In the genomic region with DNA sequence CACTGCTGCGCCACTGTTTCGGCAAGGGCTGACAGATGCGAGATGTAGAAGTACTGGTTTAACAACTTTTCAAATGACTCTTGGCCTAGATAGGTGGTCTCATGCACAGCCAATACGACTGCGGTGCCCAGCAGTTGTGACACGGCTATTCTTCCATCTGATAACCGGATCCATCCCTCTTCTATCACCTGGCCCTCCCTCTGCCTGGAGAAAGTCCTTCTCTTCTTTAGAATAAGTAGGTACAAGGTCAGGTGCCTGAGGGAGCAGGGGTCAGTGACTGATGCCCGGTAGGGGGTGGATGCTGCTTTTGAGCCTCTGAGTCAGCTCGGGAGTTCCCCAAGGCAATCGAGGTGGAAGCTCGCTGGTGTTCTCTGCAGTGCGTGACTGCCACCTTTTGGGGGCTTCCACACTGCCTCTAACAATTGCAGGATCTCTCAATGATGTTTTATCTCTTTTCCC, we compare ENCODE assay signal across 10 cellular contexts.
DNase-seq lines count a peak whose midpoint lies in the region; ATAC-seq and TF ChIP-seq lines count a peak whose summit lies in the region.
"Had no signal": no experiment of that assay in that cellular context is flagged by ENCODE, and none has a peak within 500 bp of the region (broad histone marks: within the 10 kb centered on the region; RNA-seq: fewer than 3 reads in every experiment).

No MANE protein-coding gene starts in this region.

- H3K27me3 ChIP-seq in breast epithelium (no peaks in the 10 kb centered on the region), testis (no peaks in the 10 kb centered on the region), upper lobe of left lung (no peaks in the 10 kb centered on the region)
- H3K27me3 ChIP-seq: adrenal gland, suprapubic skin had no signal

- POLR2A ChIA-PET in MCF 10A (lab: Yijun Ruan, JAX): no interaction called here

- H3K36me3 Mint-ChIP-seq in MCF 10A (ENCODE audit: insufficient read depth, unreplicated experiment) (no peaks in the 10 kb centered on the region), endothelial cell (ENCODE audit: low read depth, unreplicated experiment) (no peaks in the 10 kb centered on the region), immature natural killer cell (no peaks in the 10 kb centered on the region)

- BruUV-seq in MCF 10A (replicated peaks; lab: Mats Ljungman, UMichigan): no TSS peak

- no peak for ATAC-seq in upper lobe of left lung (ENCODE audit: low FRiP score in 2 of 2)

- H3K27me3 Mint-ChIP-seq in MCF 10A (ENCODE audit: insufficient read depth, unreplicated experiment) (no peaks in the 10 kb centered on the region), endothelial cell (ENCODE audit: unreplicated experiment) (peaks cover 4% of the 10 kb centered on the region), immature natural killer cell (ENCODE audit: low read depth in 3 of 3) (peaks cover 0 to 2% (median 2%) of the 10 kb centered on the region in 3 donors)

- TF ChIP-seq EP300 in upper lobe of left lung (IDR thresholded peaks at IDR 0.05): no peak

- no peaks in the 10 kb centered on the region for H3K4me1 Mint-ChIP-seq in MCF 10A (ENCODE audit: insufficient read depth, unreplicated experiment)
- no peaks in the 10 kb centered on the region for H3K4me1 Mint-ChIP-seq in endothelial cell (ENCODE audit: unreplicated experiment)
- no peaks in the 10 kb centered on the region for H3K4me1 Mint-ChIP-seq in immature natural killer cell

- no peak overlapping the region for H3K4me3 Mint-ChIP-seq in MCF 10A (ENCODE audit: unreplicated experiment)
- H3K4me3 Mint-ChIP-seq in endothelial cell (ENCODE audit: unreplicated experiment): no peak overlapping the region
- no peak overlapping the region for H3K4me3 Mint-ChIP-seq in immature natural killer cell

- TF ChIP-seq POLR2A in breast epithelium (IDR thresholded peaks at IDR 0.05) (no peak), testis (IDR thresholded peaks at IDR 0.05) (no peak), upper lobe of left lung (IDR thresholded peaks at IDR 0.05) (no peak)

- peaks cover 0 to 27% of the 10 kb centered on the region in 2 donors for H3K9me3 ChIP-seq in breast epithelium
- no peaks in the 10 kb centered on the region for H3K9me3 ChIP-seq in testis
- H3K9me3 ChIP-seq in upper lobe of left lung: peaks cover 0 to 14% (median 0%) of the 10 kb centered on the region in 4 donors
- H3K9me3 ChIP-seq: adrenal gland, suprapubic skin had no signal

- CTCF ChIA-PET in MCF 10A (lab: Yijun Ruan, JAX): no interaction called here

- H3K27ac ChIP-seq in breast epithelium: no peak overlapping the region
- H3K27ac ChIP-seq in testis: no peak overlapping the region
- no peak overlapping the region for H3K27ac ChIP-seq in upper lobe of left lung
- H3K27ac ChIP-seq: adrenal gland, suprapubic skin had no signal

- no peak overlapping the region for H3K4me3 ChIP-seq in breast epithelium
- H3K4me3 ChIP-seq in testis: no peak overlapping the region
- H3K4me3 ChIP-seq in upper lobe of left lung: no peak overlapping the region
- H3K4me3 ChIP-seq: adrenal gland, suprapubic skin had no signal

- WGBS in testis, 2 donors: 70 to 73% methylated on average over 9 to 12 of the region's 12 CpGs
- 55 to 69% methylated on average over 12 of the region's 12 CpGs for WGBS in upper lobe of left lung, 2 donors

- peak; percentile 62 for DNase-seq in MCF 10A (ENCODE audit: unreplicated experiment)
- no peak for DNase-seq in breast epithelium (ENCODE audit: low spot score in 2 of 2)
- peak; percentile 15 for DNase-seq in NCI-H2171 (lab: John Stamatoyannopoulos, UW)
- DNase-seq in endothelial cell (ENCODE audit: low spot score): peak; percentile 41
- DNase-seq in testis: peak; percentile 29
- DNase-seq in GM19240 (ENCODE audit: insufficient read length, low spot score): no peak
- no peak for DNase-seq in immature natural killer cell
- no peak for DNase-seq in upper lobe of left lung
- DNase-seq: adrenal gland had no signal

- no peaks in the 10 kb centered on the region for H3K4me1 ChIP-seq in breast epithelium
- H3K4me1 ChIP-seq in testis: no peaks in the 10 kb centered on the region
- no peaks in the 10 kb centered on the region for H3K4me1 ChIP-seq in upper lobe of left lung
- H3K4me1 ChIP-seq: adrenal gland, suprapubic skin had no signal

- H3K27ac Mint-ChIP-seq in MCF 10A (ENCODE audit: low read depth, unreplicated experiment): no peak overlapping the region
- H3K27ac Mint-ChIP-seq in endothelial cell (ENCODE audit: unreplicated experiment): no peak overlapping the region
- no peak overlapping the region for H3K27ac Mint-ChIP-seq in immature natural killer cell

- H3K36me3 ChIP-seq in breast epithelium: no peaks in the 10 kb centered on the region
- H3K36me3 ChIP-seq in testis (ENCODE audit: low read depth, missing control alignments): no peaks in the 10 kb centered on the region
- H3K36me3 ChIP-seq in upper lobe of left lung: no peaks in the 10 kb centered on the region
- H3K36me3 ChIP-seq: adrenal gland, suprapubic skin had no signal

- intact Hi-C loops in MCF 10A (cut with micrococcal nuclease): no loop called here
- intact Hi-C loops in breast epithelium (cut with DNase I; ENCODE audit: low total_unique reads): no loop called here
- intact Hi-C loops in testis (cut with DNase I; ENCODE audit: low total_unique reads): no loop called here

- TF ChIP-seq CTCF in MCF 10A (IDR thresholded peaks at IDR 0.05; ENCODE audit: unreplicated experiment): no peak
- no peak for TF ChIP-seq CTCF in breast epithelium (IDR thresholded peaks at IDR 0.05)
- no peak for TF ChIP-seq CTCF in endothelial cell (IDR thresholded peaks at IDR 0.05; ENCODE audit: unreplicated experiment)
- TF ChIP-seq CTCF in testis (IDR thresholded peaks at IDR 0.05): no peak
- TF ChIP-seq CTCF in upper lobe of left lung (IDR thresholded peaks at IDR 0.05): no peak

- peaks cover 8% of the 10 kb centered on the region for H3K9me3 Mint-ChIP-seq in MCF 10A (ENCODE audit: unreplicated experiment)
- H3K9me3 Mint-ChIP-seq in endothelial cell (ENCODE audit: unreplicated experiment): no peaks in the 10 kb centered on the region
- peaks cover 11 to 60% (median 29%) of the 10 kb centered on the region in 6 donors for H3K9me3 Mint-ChIP-seq in immature natural killer cell

Comparison
In these comparisons a context has a peak if more than half of its experiments do, and no peak if none do; other contexts are left out.
1. DNase-seq: peak in MCF 10A (single experiment), NCI-H2171 (single experiment), endothelial cell (single experiment) and testis (single experiment); none in breast epithelium (0 of 2), GM19240 (single experiment), immature natural killer cell (0 of 3) and upper lobe of left lung (0 of 2).